Comparison of ENCODE assay signal across 1 cellular context in genomic region chr5:149325166-149325735, GRCh38.
TF ChIP-seq lines count a peak whose summit lies in the region.

No MANE protein-coding gene starts in this region.

TF ChIP-seq in SK-N-SH treated with all-trans-retinoic acid at 6 μM for 48 hours, 23 proteins besides CTCF, POLR2A, EP300 and RAD21 (continued from another document):
- TF ChIP-seq, protein P1, sequence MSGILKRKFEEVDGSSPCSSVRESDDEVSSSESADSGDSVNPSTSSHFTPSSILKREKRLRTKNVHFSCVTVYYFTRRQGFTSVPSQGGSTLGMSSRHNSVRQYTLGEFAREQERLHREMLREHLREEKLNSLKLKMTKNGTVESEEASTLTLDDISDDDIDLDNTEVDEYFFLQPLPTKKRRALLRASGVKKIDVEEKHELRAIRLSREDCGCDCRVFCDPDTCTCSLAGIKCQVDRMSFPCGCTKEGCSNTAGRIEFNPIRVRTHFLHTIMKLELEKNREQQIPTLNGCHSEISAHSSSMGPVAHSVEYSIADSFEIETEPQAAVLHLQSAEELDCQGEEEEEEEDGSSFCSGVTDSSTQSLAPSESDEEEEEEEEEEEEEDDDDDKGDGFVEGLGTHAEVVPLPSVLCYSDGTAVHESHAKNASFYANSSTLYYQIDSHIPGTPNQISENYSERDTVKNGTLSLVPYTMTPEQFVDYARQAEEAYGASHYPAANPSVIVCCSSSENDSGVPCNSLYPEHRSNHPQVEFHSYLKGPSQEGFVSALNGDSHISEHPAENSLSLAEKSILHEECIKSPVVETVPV (CRISPR knock-in tag; IDR thresholded peaks at IDR 0.05): no peak
TF ChIP-seq in SK-N-SH treated with all-trans-retinoic acid at 6 μM for 48 hours: peak in this region for 0.
